In genomic region chr3:190863119-190863465, GRCh38 we compare ENCODE assay signal across 8 cellular contexts. TPM values are rescaled to one million over a fixed set of nuclear protein-coding genes. Genes with fewer than 3 reads are reported as not detected.
DNase-seq lines count a peak whose midpoint lies in the region; ATAC-seq and TF ChIP-seq lines count a peak whose summit lies in the region.

No MANE protein-coding gene starts in this region.

- CTCF ChIA-PET in mammary epithelial cell (lab: Charles Lee; ENCODE audit: low non-redundant PET): no interaction called here

- dilution Hi-C loops in mammary epithelial cell (cut with HindIII; ENCODE audit: low sequenced_read_pairs): no loop called here

- H3K4me3 Mint-ChIP-seq in stimulated activated naive CD8-positive, alpha-beta T cell treated with anti-CD3 and anti-CD28 coated beads, Interleukin-15, Interleukin-2, amounts not matched to agents 100 ng/mL and 50 ng/mL, for 24 hours: peak overlapping the region; percentile 47
- peak overlapping the region in 1 of 2 donors; percentile 51 for H3K4me3 Mint-ChIP-seq in stimulated activated naive CD8-positive, alpha-beta T cell treated with anti-CD3 and anti-CD28 coated beads, Interleukin-15, amount 100 ng/mL, for 72 hours

- H3K36me3 ChIP-seq in mammary epithelial cell (ENCODE audit: insufficient read depth, low read length) (no peaks in the 10 kb centered on the region), mesodermal cell (ENCODE audit: control insufficient read depth, insufficient read depth, low read length) (no peaks in the 10 kb centered on the region)

- H3K79me2 ChIP-seq in mammary epithelial cell (ENCODE audit: insufficient read depth, low read length): no peaks in the 10 kb centered on the region

- H3K9me3 ChIP-seq in mammary epithelial cell (replicated peaks; ENCODE audit: insufficient read depth, low read length): no peaks in the 10 kb centered on the region
- no peaks in the 10 kb centered on the region for H3K9me3 ChIP-seq in mesodermal cell (ENCODE audit: control insufficient read depth, low read length)

- peak overlapping the region; percentile 91 for H2AFZ ChIP-seq in mammary epithelial cell (ENCODE audit: low read depth, low read length)

- H3K4me3 ChIP-seq in mammary epithelial cell (replicated peaks in 1 of 3; ENCODE audit: insufficient read depth in 1 of 3, low read depth in 2 of 3, low read length in 3 of 3) (peak overlapping the region; percentile 56 to 68 (median 67)), mesodermal cell (ENCODE audit: extremely low read depth, insufficient read depth, low read length, poor library complexity, severe bottlenecking) (peak overlapping the region; percentile 60)

- H3K4me1 Mint-ChIP-seq in stimulated activated naive CD8-positive, alpha-beta T cell treated with anti-CD3 and anti-CD28 coated beads, Interleukin-15, Interleukin-2, amounts not matched to agents 100 ng/mL and 50 ng/mL, for 24 hours (ENCODE audit: low read depth): peaks cover 4% of the 10 kb centered on the region
- peaks cover 7% of the 10 kb centered on the region for H3K4me1 Mint-ChIP-seq in stimulated activated naive CD8-positive, alpha-beta T cell treated with anti-CD3 and anti-CD28 coated beads, Interleukin-15, amount 100 ng/mL, for 72 hours

- H3K27me3 Mint-ChIP-seq in stimulated activated naive CD8-positive, alpha-beta T cell treated with anti-CD3 and anti-CD28 coated beads, Interleukin-15, Interleukin-2, amounts not matched to agents 100 ng/mL and 50 ng/mL, for 24 hours: peaks cover 62% of the 10 kb centered on the region
- peaks cover 59% of the 10 kb centered on the region for H3K27me3 Mint-ChIP-seq in stimulated activated naive CD8-positive, alpha-beta T cell treated with anti-CD3 and anti-CD28 coated beads, Interleukin-15, amount 100 ng/mL, for 72 hours

- no peaks in the 10 kb centered on the region for H3K36me3 Mint-ChIP-seq in stimulated activated naive CD8-positive, alpha-beta T cell treated with anti-CD3 and anti-CD28 coated beads, Interleukin-15, Interleukin-2, amounts not matched to agents 100 ng/mL and 50 ng/mL, for 24 hours (ENCODE audit: low read depth)

- TF ChIP-seq CTCF in mammary epithelial cell (conservative IDR thresholded peaks at IDR 0.05 in 1 of 2, IDR thresholded peaks at IDR 0.05 in 1 of 2; ENCODE audit: extremely low read depth in 1 of 2, insufficient read depth in 1 of 2, low read depth in 1 of 2, low read length in 2 of 2): no peak

- peak overlapping the region; percentile 89 for H3K4me2 ChIP-seq in mammary epithelial cell (ENCODE audit: insufficient read depth, low read depth, low read length)

- no peak for ATAC-seq in stimulated activated naive CD8-positive, alpha-beta T cell treated with anti-CD3 and anti-CD28 coated beads, Interleukin-15, amount 100 ng/mL, for 72 hours
- ATAC-seq in GM18861 (IDR thresholded peaks at IDR 0.05; ENCODE audit: unreplicated experiment): no peak
- ATAC-seq in GM18909 (IDR thresholded peaks at IDR 0.05; ENCODE audit: poor library complexity, unreplicated experiment): no peak
- ATAC-seq in GM18519 (IDR thresholded peaks at IDR 0.05; ENCODE audit: low FRiP score, unreplicated experiment): no peak

- intact Hi-C loops in mammary epithelial cell (cut with micrococcal nuclease): no loop called here

- in situ Hi-C loops in mammary epithelial cell (cut with MboI; ENCODE audit: low sequenced_read_pairs in 2 of 2): no loop called here

- H3K27me3 ChIP-seq in mammary epithelial cell (ENCODE audit: insufficient read depth, low read length): no peaks in the 10 kb centered on the region

- WGBS in mammary epithelial cell (ENCODE audit: low coverage, missing lambda C conversion rate): 26% methylated on average over 5 of the region's 6 CpGs
- WGBS in mesodermal cell (ENCODE audit: insufficient coverage in 2 of 2), 2 experiments: 0% methylated on average over 2 of the region's 6 CpGs; no CpG with 5 or more reads in 1 of the 2 experiments

- H3K9ac ChIP-seq in mammary epithelial cell (ENCODE audit: insufficient read depth, low read length): no peak overlapping the region

- H3K9me3 Mint-ChIP-seq in stimulated activated naive CD8-positive, alpha-beta T cell treated with anti-CD3 and anti-CD28 coated beads, Interleukin-15, Interleukin-2, amounts not matched to agents 100 ng/mL and 50 ng/mL, for 24 hours: no peaks in the 10 kb centered on the region
- no peaks in the 10 kb centered on the region for H3K9me3 Mint-ChIP-seq in stimulated activated naive CD8-positive, alpha-beta T cell treated with anti-CD3 and anti-CD28 coated beads, Interleukin-15, amount 100 ng/mL, for 72 hours

- H4K20me1 ChIP-seq in mammary epithelial cell (ENCODE audit: insufficient read depth, low read length): no peaks in the 10 kb centered on the region

- BruUV-seq in mammary epithelial cell (replicated peaks; lab: Mats Ljungman, UMichigan): TSS peak; percentile 39

- DNase-seq in stimulated activated naive CD8-positive, alpha-beta T cell treated with anti-CD3 and anti-CD28 coated beads, Interleukin-15, amount 100 ng/mL, for 72 hours: no peak
- no peak for DNase-seq in mammary epithelial cell
- no peak for DNase-seq in GM19240 (ENCODE audit: insufficient read length, low spot score)

- no peak overlapping the region for H3K27ac ChIP-seq in mammary epithelial cell (ENCODE audit: insufficient read depth, low read depth, low read length)
- H3K27ac ChIP-seq in mesodermal cell (ENCODE audit: low read depth, low read length, severe bottlenecking): no peak overlapping the region

- no peak overlapping the region for H3K27ac Mint-ChIP-seq in stimulated activated naive CD8-positive, alpha-beta T cell treated with anti-CD3 and anti-CD28 coated beads, Interleukin-15, Interleukin-2, amounts not matched to agents 100 ng/mL and 50 ng/mL, for 24 hours
- H3K27ac Mint-ChIP-seq in stimulated activated naive CD8-positive, alpha-beta T cell treated with anti-CD3 and anti-CD28 coated beads, Interleukin-15, amount 100 ng/mL, for 72 hours: no peak overlapping the region

- H3K4me1 ChIP-seq in mammary epithelial cell (ENCODE audit: insufficient read depth, low read length) (no peaks in the 10 kb centered on the region), mesodermal cell (ENCODE audit: control insufficient read depth, insufficient read depth, low read length, poor library complexity, severe bottlenecking) (no peaks in the 10 kb centered on the region)

RNA-seq across cellular contexts. Expression of gene GMNC, which starts 0.6 kb away (rescaled TPM):
- under 1 TPM in 1 of 2 donors, not detected in 1; under 0.01 TPM for total RNA-seq in mammary epithelial cell
- polyA plus RNA-seq in mammary epithelial cell: not detected
- polyA minus RNA-seq in mammary epithelial cell: not detected
- 0.48 TPM for polyA plus RNA-seq in mesodermal cell (2013, experiment 1 of 2)
- polyA plus RNA-seq in mesodermal cell (2013, experiment 2 of 2): 1.4 TPM
